In the genomic region with DNA sequence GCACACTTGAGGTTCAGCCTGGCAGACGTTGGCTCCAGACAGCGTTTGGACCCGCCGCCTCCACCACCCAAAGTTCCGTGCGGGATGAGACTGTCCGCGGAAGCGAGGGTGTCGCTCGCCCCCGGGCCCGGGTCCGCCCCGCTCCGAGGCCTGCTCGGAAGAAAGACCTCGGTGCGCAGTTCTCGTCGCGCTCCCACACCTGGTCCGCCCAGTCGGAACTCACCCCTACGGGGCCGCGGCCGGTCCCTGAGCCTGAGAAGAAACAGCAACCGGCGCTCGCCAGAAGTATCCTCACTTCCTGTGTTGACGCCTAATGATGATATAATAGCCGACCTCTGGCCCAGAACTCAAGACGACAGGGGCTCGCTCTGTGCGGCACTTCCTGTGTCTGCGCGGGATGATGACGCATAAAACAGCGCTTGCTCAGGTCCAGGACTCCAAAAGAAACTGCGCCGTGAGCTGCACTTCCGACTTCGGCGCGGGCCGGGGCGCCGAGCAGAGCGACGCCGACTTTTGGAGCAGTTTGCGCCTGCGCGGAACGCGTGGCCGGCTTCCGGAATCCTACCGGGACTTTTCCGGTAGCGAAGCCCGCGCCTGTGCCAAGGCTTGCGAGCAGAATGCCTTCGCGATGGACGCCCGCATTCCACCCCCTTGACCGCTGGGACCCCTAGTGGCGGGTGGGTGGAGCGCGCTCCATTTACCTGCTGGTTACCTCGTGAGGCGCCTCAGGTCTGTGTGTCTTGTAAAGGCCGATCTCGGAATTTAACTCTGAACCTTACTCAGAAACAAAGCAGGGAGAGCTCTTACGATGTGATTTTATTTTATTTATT, we compare ENCODE assay signal across 8 cellular contexts. TPM values are rescaled to one million over a fixed set of nuclear protein-coding genes. Genes with fewer than 3 reads are reported as not detected.
DNase-seq lines count a peak whose midpoint lies in the region; ATAC-seq and TF ChIP-seq lines count a peak whose summit lies in the region.
"Not testable (repeated sequence)": the region's sequence is repeated elsewhere in the genome, so short reads cannot be mapped to it uniquely, and the experiment has no call there.

A gene (minus strand): TSS at position 323 of the 830 bp plus-strand sequence. CDS start 1,539 bp downstream, outside the sequence.

- WGBS in adipose tissue, 3 donors, result 0 to 1% (median 0%) methylated on average over 35 to 56 of the region's 78 CpGs
- WGBS in heart right ventricle, 2 donors, result 1% methylated on average over 34 to 53 of the region's 78 CpGs

- not testable (repeated sequence) for H3K27ac ChIP-seq in adipose tissue (ENCODE audit: low read depth, low read length)
- H3K27ac ChIP-seq in heart right ventricle (peak within 1 kb of the TSS; percentile 73 to 93 (median 89)), upper lobe of right lung (peak within 1 kb of the TSS; percentile 87)

- peak within 1 kb of the TSS; percentile 89 to 94 (median 93) for H3K4me3 Mint-ChIP-seq in T-cell

- H3K4me3 ChIP-seq in heart right ventricle, result peak within 1 kb of the TSS; percentile 50 to 81 (median 70)
- H3K4me3 ChIP-seq in upper lobe of right lung, result peak within 1 kb of the TSS; percentile 58

- H3K36me3 ChIP-seq in heart right ventricle (peaks cover 0 to 44% (median 18%) of the 10 kb centered on the region in 9 donors), upper lobe of right lung (peaks cover 20% of the 10 kb centered on the region)

- H3K9me3 ChIP-seq in heart right ventricle, upper lobe of right lung: not testable (repeated sequence)

- not testable (repeated sequence) for H3K27me3 ChIP-seq in heart right ventricle, upper lobe of right lung

- intact Hi-C loops in heart right ventricle (cut with DNase I), result loop anchor here in 1 of 10 donors (10.0 kb wide), 1 partner anchor 149 kb away; a partner anchor contains a TSS
- intact Hi-C loops in posterior vena cava (cut with DNase I); upper lobe of right lung (cut with DNase I): not testable (repeated sequence)

- peaks cover 12% of the 10 kb centered on the region for H3K36me3 Mint-ChIP-seq in T-cell

- peak; percentile 81 for DNase-seq in NCI-H1436 treated with DMSO at 0.1 percent for 48 hours (lab: John Stamatoyannopoulos, UW)
- DNase-seq in T-cell, result peak; percentile 86 to 100 (median 99)
- DNase-seq in heart right ventricle, result peak; percentile 95 to 99
- DNase-seq in posterior vena cava (ENCODE audit: low spot score), result peak; percentile 96
- peak; percentile 97 for DNase-seq in upper lobe of right lung

- H3K4me1 Mint-ChIP-seq in T-cell, result peaks cover 9 to 26% (median 19%) of the 10 kb centered on the region in 3 donors

- CTCF ChIA-PET in T-cell (lab: Charles Lee), result interaction anchor here in 1 of 2 donors (0.6 kb wide), 1 partner anchor 31 kb away, joined by 4 read pairs; no protein-coding TSS in a partner anchor

- H3K27me3 Mint-ChIP-seq in T-cell, result not testable (repeated sequence)

- TF ChIP-seq CTCF in GM12874 (IDR thresholded peaks at IDR 0.05; ENCODE audit: insufficient read depth, low read depth, low read length), result 0 out of 2 replicates have a peak, but pooled peaks have one; percentile 14
- TF ChIP-seq CTCF in heart right ventricle (IDR thresholded peaks at IDR 0.05), result peak in 8 of 9 donors; percentile 7 to 50 (median 40)
- peak; percentile 45 for TF ChIP-seq CTCF in upper lobe of right lung (IDR thresholded peaks at IDR 0.05)

- ATAC-seq in HG02798 (IDR thresholded peaks at IDR 0.05; ENCODE audit: poor library complexity, unreplicated experiment) (peak; percentile 98), T-cell (replicated peaks in 1 of 4) (peak; percentile 89 to 94 (median 92)), heart right ventricle (peak; percentile 96 to 99 (median 97)), upper lobe of right lung (peak; percentile 97)

- H3K27ac Mint-ChIP-seq in T-cell, result peak within 1 kb of the TSS; percentile 89 to 97

- peaks cover 0 to 25% (median 4%) of the 10 kb centered on the region in 9 donors for H3K4me1 ChIP-seq in heart right ventricle
- not testable (repeated sequence) for H3K4me1 ChIP-seq in upper lobe of right lung

- POLR2A ChIA-PET in T-cell (lab: Charles Lee), result interaction anchor here in 1 of 2 donors (0.6 kb wide), 1 partner anchor 66 kb away, joined by 3 read pairs; no protein-coding TSS in a partner anchor

- H3K9me3 Mint-ChIP-seq in T-cell, result not testable (repeated sequence)

RNA-seq across cellular contexts. Expression of the gene that starts here (rescaled TPM):
- total RNA-seq in T-cell, result 100 to 1,000 TPM; 109 to 243 (median 182) TPM
- 10 to 100 TPM; 10.5 to 52.6 (median 21.5) TPM for polyA plus RNA-seq in adipose tissue
- 10 to 100 TPM; 11.6 to 26.3 (median 15.3) TPM for total RNA-seq in heart right ventricle
- 10 to 100 TPM; 13.0 to 88.3 TPM for polyA plus RNA-seq in heart right ventricle
- total RNA-seq in posterior vena cava, result 10 to 100 TPM; 29.2 to 37.7 TPM
- 51.7 TPM for total RNA-seq in upper lobe of right lung
